ENCODE assay signal across 1 cellular context in the genomic region with DNA sequence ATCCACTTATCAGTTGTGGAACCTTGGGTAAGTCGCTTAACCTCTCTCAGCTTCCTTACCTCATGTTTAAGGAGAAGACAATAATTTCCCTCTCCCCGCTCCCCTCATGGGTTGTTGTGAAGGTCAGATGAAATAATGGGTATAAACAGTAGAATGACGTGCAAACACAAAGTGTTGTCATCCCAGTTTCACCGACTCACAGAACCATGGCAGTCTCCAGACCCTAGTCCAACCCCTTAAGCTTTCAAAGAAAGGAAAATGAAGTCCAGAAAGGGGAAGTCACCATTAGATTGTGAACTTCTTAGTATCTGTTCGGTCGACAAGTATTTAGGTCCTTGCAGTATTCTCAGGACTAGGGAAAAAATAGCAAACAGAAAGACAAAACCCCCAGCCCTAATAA.
TF ChIP-seq lines count a peak whose summit lies in the region.

No MANE protein-coding gene starts in this region.

TF ChIP-seq in GM12878, 131 proteins besides CTCF, POLR2A, EP300 and RAD21:
- peak; percentile 85; the same call in 1 of the 2 replicates for TF ChIP-seq SPI1 (IDR thresholded peaks at IDR 0.05; ENCODE audit: borderline replicate concordance, insufficient read depth, low read depth, low read length)
- 0 out of 2 replicates have a peak, but pooled peaks have one; percentile 31 for TF ChIP-seq SMAD5 (IDR thresholded peaks at IDR 0.05; ENCODE audit: low read depth)
- no peak for TF ChIP-seq ZSCAN29 (IDR thresholded peaks at IDR 0.05)
- TF ChIP-seq, protein P1, sequence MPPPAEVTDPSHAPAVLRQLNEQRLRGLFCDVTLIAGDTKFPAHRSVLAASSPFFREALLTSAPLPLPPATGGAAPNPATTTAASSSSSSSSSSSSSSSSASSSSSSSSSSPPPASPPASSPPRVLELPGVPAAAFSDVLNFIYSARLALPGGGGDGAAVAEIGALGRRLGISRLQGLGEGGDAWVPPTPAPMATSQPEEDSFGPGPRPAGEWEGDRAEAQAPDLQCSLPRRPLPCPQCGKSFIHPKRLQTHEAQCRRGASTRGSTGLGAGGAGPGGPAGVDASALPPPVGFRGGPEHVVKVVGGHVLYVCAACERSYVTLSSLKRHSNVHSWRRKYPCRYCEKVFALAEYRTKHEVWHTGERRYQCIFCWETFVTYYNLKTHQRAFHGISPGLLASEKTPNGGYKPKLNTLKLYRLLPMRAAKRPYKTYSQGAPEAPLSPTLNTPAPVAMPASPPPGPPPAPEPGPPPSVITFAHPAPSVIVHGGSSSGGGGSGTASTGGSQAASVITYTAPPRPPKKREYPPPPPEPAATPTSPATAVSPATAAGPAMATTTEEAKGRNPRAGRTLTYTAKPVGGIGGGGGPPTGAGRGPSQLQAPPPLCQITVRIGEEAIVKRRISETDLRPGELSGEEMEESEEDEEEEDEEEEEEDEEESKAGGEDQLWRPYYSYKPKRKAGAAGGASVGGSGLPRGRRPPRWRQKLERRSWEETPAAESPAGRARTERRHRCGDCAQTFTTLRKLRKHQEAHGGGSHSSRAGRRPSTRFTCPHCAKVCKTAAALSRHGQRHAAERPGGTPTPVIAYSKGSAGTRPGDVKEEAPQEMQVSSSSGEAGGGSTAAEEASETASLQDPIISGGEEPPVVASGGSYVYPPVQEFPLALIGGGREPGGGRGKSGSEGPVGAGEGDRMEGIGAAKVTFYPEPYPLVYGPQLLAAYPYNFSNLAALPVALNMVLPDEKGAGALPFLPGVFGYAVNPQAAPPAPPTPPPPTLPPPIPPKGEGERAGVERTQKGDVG (CRISPR knock-in tag; IDR thresholded peaks at IDR 0.05), result no peak
TF ChIP-seq in GM12878: peak in this region for 2.
